In genomic region chr4:38089961-38090360, GRCh38 we compare ENCODE assay signal across 25 cellular contexts.
A peak's percentile ranks its signal among the peaks of the same experiment; 100 is the strongest.
DNase-seq lines count a peak whose midpoint lies in the region; ATAC-seq and TF ChIP-seq lines count a peak whose summit lies in the region.
"Had no signal": no experiment of that assay in that cellular context is flagged by ENCODE, and none has a peak within 500 bp of the region (broad histone marks: within the 10 kb centered on the region; RNA-seq: fewer than 3 reads in every experiment).

No MANE protein-coding gene starts in this region.

- H3K4me1 ChIP-seq in mesodermal cell (ENCODE audit: control insufficient read depth, insufficient read depth, low read length, poor library complexity, severe bottlenecking) (peaks cover 20% of the 10 kb centered on the region), A673 (ENCODE audit: insufficient read depth, low read length, poor library complexity, severe bottlenecking) (no peaks in the 10 kb centered on the region)
- H3K4me1 ChIP-seq in effector memory CD4-positive, alpha-beta T cell (ENCODE audit: control insufficient read depth, insufficient read depth, low read length, poor library complexity, severe bottlenecking): no peaks in the 10 kb centered on the region
- H3K4me1 ChIP-seq: A549, upper lobe of right lung had no signal

- H3K27ac Mint-ChIP-seq in activated CD4-positive, alpha-beta memory T cell treated with anti-CD3 and anti-CD28 coated beads for 36 hours: peak overlapping the region; percentile 88
- H3K27ac Mint-ChIP-seq in activated CD4-positive, alpha-beta memory T cell treated with anti-CD3 and anti-CD28 coated beads, Interleukin-2, amount 10 ng/mL, durations not matched to agents 7 days and 5 days: no peak overlapping the region
- H3K27ac Mint-ChIP-seq in CD4-positive, alpha-beta T cell: peak overlapping the region; percentile 10
- no peak overlapping the region for H3K27ac Mint-ChIP-seq in MCF 10A (ENCODE audit: low read depth, unreplicated experiment)
- H3K27ac Mint-ChIP-seq: CD8-positive, alpha-beta T cell; stimulated activated naive B cell treated with anti-CD40 and anti-IgM and Interleukin-4, amounts not matched to agents 10 μg/mL and 1 μg/mL and 100 μg/mL, for 72 hours had no signal

- peaks cover 42% of the 10 kb centered on the region for H3K4me1 Mint-ChIP-seq in activated CD4-positive, alpha-beta memory T cell treated with anti-CD3 and anti-CD28 coated beads for 36 hours (ENCODE audit: low read depth)
- peaks cover 27% of the 10 kb centered on the region for H3K4me1 Mint-ChIP-seq in activated CD4-positive, alpha-beta memory T cell treated with anti-CD3 and anti-CD28 coated beads, Interleukin-2, amount 10 ng/mL, durations not matched to agents 7 days and 5 days
- peaks cover 26% of the 10 kb centered on the region for H3K4me1 Mint-ChIP-seq in CD4-positive, alpha-beta T cell (ENCODE audit: low read depth)
- H3K4me1 Mint-ChIP-seq in MCF 10A (ENCODE audit: insufficient read depth, unreplicated experiment): peaks cover 12% of the 10 kb centered on the region
- H3K4me1 Mint-ChIP-seq: IgD-negative memory B cell had no signal

- H3K27ac ChIP-seq in CD4-positive, alpha-beta T cell (ENCODE audit: low read depth, low read length): no peak overlapping the region
- H3K27ac ChIP-seq in mesodermal cell (ENCODE audit: low read depth, low read length, severe bottlenecking): peak overlapping the region; percentile 82
- no peak overlapping the region for H3K27ac ChIP-seq in effector memory CD4-positive, alpha-beta T cell (ENCODE audit: insufficient read depth, low read length, poor library complexity, severe bottlenecking)
- H3K27ac ChIP-seq in A673 (ENCODE audit: low read depth, low read length, poor library complexity, severe bottlenecking): no peak overlapping the region
- H3K27ac ChIP-seq: A549, GM23248, upper lobe of right lung had no signal

- H3K27me3 ChIP-seq in CD4-positive, alpha-beta T cell (ENCODE audit: control insufficient read depth, insufficient read depth, low read length): no peaks in the 10 kb centered on the region
- no peaks in the 10 kb centered on the region for H3K27me3 ChIP-seq in effector memory CD4-positive, alpha-beta T cell (replicated peaks; ENCODE audit: control insufficient read depth, insufficient read depth, low read length, poor library complexity, severe bottlenecking)
- no peaks in the 10 kb centered on the region for H3K27me3 ChIP-seq in A673 (replicated peaks; ENCODE audit: insufficient read depth, low read depth, low read length, poor library complexity)
- H3K27me3 ChIP-seq: upper lobe of right lung had no signal

- H3K4me3 Mint-ChIP-seq in activated CD4-positive, alpha-beta memory T cell treated with anti-CD3 and anti-CD28 coated beads for 36 hours: no peak overlapping the region
- no peak overlapping the region for H3K4me3 Mint-ChIP-seq in activated CD4-positive, alpha-beta memory T cell treated with anti-CD3 and anti-CD28 coated beads, Interleukin-2, amount 10 ng/mL, durations not matched to agents 7 days and 5 days
- H3K4me3 Mint-ChIP-seq in CD4-positive, alpha-beta T cell: no peak overlapping the region
- H3K4me3 Mint-ChIP-seq in MCF 10A (ENCODE audit: unreplicated experiment): no peak overlapping the region
- H3K4me3 Mint-ChIP-seq: CD8-positive, alpha-beta T cell; IgD-negative memory B cell; nephron; stimulated activated naive B cell treated with anti-CD40 and anti-IgM and Interleukin-4, amounts not matched to agents 10 μg/mL and 1 μg/mL and 100 μg/mL, for 72 hours had no signal

- DNase-seq in activated CD4-positive, alpha-beta memory T cell treated with anti-CD3 and anti-CD28 coated beads for 36 hours: no peak
- no peak for DNase-seq in activated CD4-positive, alpha-beta memory T cell treated with anti-CD3 and anti-CD28 coated beads, Interleukin-2, amount 10 ng/mL, durations not matched to agents 7 days and 5 days
- DNase-seq in CD4-positive, alpha-beta T cell: no peak
- DNase-seq in effector memory CD4-positive, alpha-beta T cell: no peak
- DNase-seq in A673 (ENCODE audit: low spot score) (no peak), MCF 10A (ENCODE audit: unreplicated experiment) (no peak)
- DNase-seq: activated CD4-positive, alpha-beta T cell treated with anti-CD3 and anti-CD28 coated beads for 48 hours; activated gamma-delta T cell treated with Interleukin-2 at 50 U/mL for 16 hours; AML-193; amniotic stem cell; CD8-positive, alpha-beta T cell; GM23248; hypothalamus; NCI-H1048; Right ventricle myocardium superior; stimulated activated naive B cell treated with anti-CD40 and anti-IgM and Interleukin-4, amounts not matched to agents 10 μg/mL and 1 μg/mL and 100 μg/mL, for 72 hours; T-helper 9 cell; upper lobe of right lung had no signal

- TF ChIP-seq CTCF in CD4-positive, alpha-beta T cell (IDR thresholded peaks at IDR 0.05): no peak
- no peak for TF ChIP-seq CTCF in A673 (conservative IDR thresholded peaks at IDR 0.05; ENCODE audit: low read depth, low read length)
- no peak for TF ChIP-seq CTCF in MCF 10A (IDR thresholded peaks at IDR 0.05; ENCODE audit: unreplicated experiment)

- BruUV-seq in A673 (replicated peaks; lab: Mats Ljungman, UMichigan) (no TSS peak), MCF 10A (replicated peaks; lab: Mats Ljungman, UMichigan) (no TSS peak)

- POLR2A ChIA-PET in activated CD4-positive, alpha-beta memory T cell treated with anti-CD3 and anti-CD28 coated beads for 36 hours (lab: Charles Lee): interaction anchor here (0.5 to 4.0 kb wide), 11 partner anchors 8 to 577 kb away, joined by 3 to 52 read pairs (median 7); no protein-coding TSS in a partner anchor
- POLR2A ChIA-PET in activated CD4-positive, alpha-beta memory T cell treated with anti-CD3 and anti-CD28 coated beads, Interleukin-2, amount 10 ng/mL, durations not matched to agents 7 days and 5 days (lab: Charles Lee): interaction anchor here (1.2 to 2.4 kb wide), 5 partner anchors 8 to 42 kb away, joined by 3 to 12 read pairs (median 4); no protein-coding TSS in a partner anchor
- POLR2A ChIA-PET in CD4-positive, alpha-beta T cell (lab: Charles Lee): no interaction called here
- POLR2A ChIA-PET in A673 (lab: Charles Lee; ENCODE audit: low non-redundant PET) (no interaction called here), MCF 10A (lab: Yijun Ruan, JAX) (interaction anchor here (1.3 to 2.9 kb wide), 2 partner anchors 66 to 72 kb away, joined by 3 to 16 read pairs; no protein-coding TSS in a partner anchor)

- ATAC-seq in CD4-positive, alpha-beta T cell (ENCODE audit: poor library complexity): no peak
- no peak for ATAC-seq in SK-N-SH treated with all-trans-retinoic acid at 6 μM for 48 hours
- ATAC-seq: A549; CD8-positive, alpha-beta T cell; Panc1; upper lobe of right lung had no signal

- no peak overlapping the region for H3K4me3 ChIP-seq in mesodermal cell (ENCODE audit: extremely low read depth, insufficient read depth, low read length, poor library complexity, severe bottlenecking)
- H3K4me3 ChIP-seq in effector memory CD4-positive, alpha-beta T cell (ENCODE audit: insufficient read depth, low read depth, low read length, poor library complexity, severe bottlenecking): no peak overlapping the region
- no peak overlapping the region for H3K4me3 ChIP-seq in A673 (ENCODE audit: low read depth, low read length, poor library complexity, severe bottlenecking)
- H3K4me3 ChIP-seq: A549, GM23248, lung, upper lobe of right lung had no signal

- H3K27me3 Mint-ChIP-seq in activated CD4-positive, alpha-beta memory T cell treated with anti-CD3 and anti-CD28 coated beads for 36 hours: no peaks in the 10 kb centered on the region
- H3K27me3 Mint-ChIP-seq in activated CD4-positive, alpha-beta memory T cell treated with anti-CD3 and anti-CD28 coated beads, Interleukin-2, amount 10 ng/mL, durations not matched to agents 7 days and 5 days: no peaks in the 10 kb centered on the region
- H3K27me3 Mint-ChIP-seq in CD4-positive, alpha-beta T cell: no peaks in the 10 kb centered on the region
- no peaks in the 10 kb centered on the region for H3K27me3 Mint-ChIP-seq in MCF 10A (ENCODE audit: insufficient read depth, unreplicated experiment)
- H3K27me3 Mint-ChIP-seq: IgD-negative memory B cell; stimulated activated naive B cell treated with anti-CD40 and anti-IgM and Interleukin-4, amounts not matched to agents 10 μg/mL and 1 μg/mL and 100 μg/mL, for 72 hours had no signal

- H3K36me3 ChIP-seq in mesodermal cell (ENCODE audit: control insufficient read depth, insufficient read depth, low read length) (peaks cover 26% of the 10 kb centered on the region), A673 (ENCODE audit: insufficient read depth, low read length, poor library complexity, severe bottlenecking) (no peaks in the 10 kb centered on the region)
- H3K36me3 ChIP-seq in effector memory CD4-positive, alpha-beta T cell (ENCODE audit: control insufficient read depth, insufficient read depth, low read length): peaks cover 3% of the 10 kb centered on the region

- H3K9me3 Mint-ChIP-seq in activated CD4-positive, alpha-beta memory T cell treated with anti-CD3 and anti-CD28 coated beads for 36 hours: no peaks in the 10 kb centered on the region
- H3K9me3 Mint-ChIP-seq in activated CD4-positive, alpha-beta memory T cell treated with anti-CD3 and anti-CD28 coated beads, Interleukin-2, amount 10 ng/mL, durations not matched to agents 7 days and 5 days: peaks cover 2% of the 10 kb centered on the region
- no peaks in the 10 kb centered on the region for H3K9me3 Mint-ChIP-seq in CD4-positive, alpha-beta T cell
- no peaks in the 10 kb centered on the region for H3K9me3 Mint-ChIP-seq in MCF 10A (ENCODE audit: unreplicated experiment)
- H3K9me3 Mint-ChIP-seq: CD8-positive, alpha-beta T cell; IgD-negative memory B cell; nephron; stimulated activated naive B cell treated with anti-CD40 and anti-IgM and Interleukin-4, amounts not matched to agents 10 μg/mL and 1 μg/mL and 100 μg/mL, for 72 hours had no signal

- CTCF ChIA-PET in activated CD4-positive, alpha-beta memory T cell treated with anti-CD3 and anti-CD28 coated beads for 36 hours (lab: Charles Lee): interaction anchor here (0.8 to 2.9 kb wide), 8 partner anchors 11 to 91 kb away, joined by 4 to 14 read pairs (median 8); no protein-coding TSS in a partner anchor
- CTCF ChIA-PET in activated CD4-positive, alpha-beta memory T cell treated with anti-CD3 and anti-CD28 coated beads, Interleukin-2, amount 10 ng/mL, durations not matched to agents 7 days and 5 days (lab: Charles Lee): interaction anchor here (0.7 to 2.7 kb wide), 8 partner anchors 8 to 230 kb away, joined by 3 to 10 read pairs (median 4); no protein-coding TSS in a partner anchor
- CTCF ChIA-PET in CD4-positive, alpha-beta T cell (lab: Charles Lee): no interaction called here
- CTCF ChIA-PET in A673 (lab: Charles Lee) (no interaction called here), MCF 10A (lab: Yijun Ruan, JAX) (interaction anchor here (1.2 to 1.4 kb wide), 2 partner anchors 30 to 37 kb away, joined by 3 read pairs; no protein-coding TSS in a partner anchor)

- no peaks in the 10 kb centered on the region for H3K9me3 ChIP-seq in CD4-positive, alpha-beta T cell (ENCODE audit: control insufficient read depth, low read length)
- H3K9me3 ChIP-seq in mesodermal cell (ENCODE audit: control insufficient read depth, low read length): no peaks in the 10 kb centered on the region
- no peaks in the 10 kb centered on the region for H3K9me3 ChIP-seq in effector memory CD4-positive, alpha-beta T cell (ENCODE audit: control insufficient read depth, low read length)
- H3K9me3 ChIP-seq in A673 (ENCODE audit: low read depth, low read length, poor library complexity, severe bottlenecking): no peaks in the 10 kb centered on the region
- H3K9me3 ChIP-seq: A549, upper lobe of right lung had no signal

- 67 to 100% methylated on average over 1 to 2 of the region's 4 CpGs for WGBS in mesodermal cell (ENCODE audit: insufficient coverage in 2 of 2), 2 experiments

- intact Hi-C loops in activated CD4-positive, alpha-beta memory T cell treated with anti-CD3 and anti-CD28 coated beads for 36 hours (cut with micrococcal nuclease): loop anchor here (1.0 kb wide), 3 partner anchors 12 to 71 kb away; no protein-coding TSS in a partner anchor
- intact Hi-C loops in CD4-positive, alpha-beta T cell (cut with DNase I, micrococcal nuclease): no loop called here
- intact Hi-C loops in A673 (cut with micrococcal nuclease; ENCODE audit: unreplicated experiment) (no loop called here), MCF 10A (cut with micrococcal nuclease) (no loop called here)

- H3K36me3 Mint-ChIP-seq in activated CD4-positive, alpha-beta memory T cell treated with anti-CD3 and anti-CD28 coated beads for 36 hours: peaks cover 28% of the 10 kb centered on the region
- peaks cover 36% of the 10 kb centered on the region for H3K36me3 Mint-ChIP-seq in activated CD4-positive, alpha-beta memory T cell treated with anti-CD3 and anti-CD28 coated beads, Interleukin-2, amount 10 ng/mL, durations not matched to agents 7 days and 5 days (ENCODE audit: low read depth)
- H3K36me3 Mint-ChIP-seq in CD4-positive, alpha-beta T cell (ENCODE audit: low read depth): peaks cover 63% of the 10 kb centered on the region
- H3K36me3 Mint-ChIP-seq in MCF 10A (ENCODE audit: insufficient read depth, unreplicated experiment): no peaks in the 10 kb centered on the region

Comparison
In these comparisons a context has a peak if more than half of its experiments do, and no peak if none do; other contexts are left out.
1. H3K27ac Mint-ChIP-seq: peak in activated CD4-positive, alpha-beta memory T cell treated with anti-CD3 and anti-CD28 coated beads for 36 hours (single experiment) and CD4-positive, alpha-beta T cell (single experiment); none in activated CD4-positive, alpha-beta memory T cell treated with anti-CD3 and anti-CD28 coated beads, Interleukin-2, amount 10 ng/mL, durations not matched to agents 7 days and 5 days (single experiment) and MCF 10A (single experiment).
2. CTCF ChIA-PET loops: an anchor here in activated CD4-positive, alpha-beta memory T cell treated with anti-CD3 and anti-CD28 coated beads for 36 hours (0.8 to 2.9 kb wide), activated CD4-positive, alpha-beta memory T cell treated with anti-CD3 and anti-CD28 coated beads, Interleukin-2, amount 10 ng/mL, durations not matched to agents 7 days and 5 days (0.7 to 2.7 kb wide) and MCF 10A (1.2 to 1.4 kb wide); none called in CD4-positive, alpha-beta T cell and A673.
3. POLR2A ChIA-PET loops: an anchor here in activated CD4-positive, alpha-beta memory T cell treated with anti-CD3 and anti-CD28 coated beads for 36 hours (0.5 to 4.0 kb wide), activated CD4-positive, alpha-beta memory T cell treated with anti-CD3 and anti-CD28 coated beads, Interleukin-2, amount 10 ng/mL, durations not matched to agents 7 days and 5 days (1.2 to 2.4 kb wide) and MCF 10A (1.3 to 2.9 kb wide); none called in CD4-positive, alpha-beta T cell and A673.